In genomic region chr12:51868821-51869489, GRCh38 we compare ENCODE assay signal across 9 cellular contexts. TPM values are rescaled to one million over a fixed set of nuclear protein-coding genes. Genes with fewer than 3 reads are reported as not detected.
A peak's percentile ranks its signal among the peaks of the same experiment; 100 is the strongest.
DNase-seq lines count a peak whose midpoint lies in the region; ATAC-seq and TF ChIP-seq lines count a peak whose summit lies in the region.
"Had no signal": no experiment of that assay in that cellular context is flagged by ENCODE, and none has a peak within 500 bp of the region (broad histone marks: within the 10 kb centered on the region; RNA-seq: fewer than 3 reads in every experiment).

No MANE protein-coding gene starts in this region.

- no peaks in the 10 kb centered on the region for H3F3A ChIP-seq in SK-N-SH (replicated peaks; ENCODE audit: insufficient read depth)

- H3K4me1 ChIP-seq in SK-N-SH (ENCODE audit: control insufficient read depth in 1 of 2, insufficient read depth in 2 of 2, low read depth in 1 of 2, low read length in 1 of 2): peaks cover 0 to 57% of the 10 kb centered on the region in 2 experiments; a peak in 1 of 4 replicates
- peaks cover 0 to 26% of the 10 kb centered on the region in 2 donors for H3K4me1 ChIP-seq in right atrium auricular region

- no peaks in the 10 kb centered on the region for H3K9me3 Mint-ChIP-seq in activated T-helper 1 cell treated with anti-CD3 and anti-CD28 coated beads, Interleukin-12 subunit alpha, Interleukin-12 subunit beta, Interleukin-2, Interleukin-4 antibody, amounts not matched to agents 30 ng/mL and 10 ng/mL and 1 ng/mL, durations not matched to agents 14 hours and 24 hours and 36 hours

- WGBS in SK-N-SH (ENCODE audit: low lambda C conversion rate): 52% methylated on average over 29 of the region's 67 CpGs

- intact Hi-C loops in sciatic nerve (cut with DNase I): no loop called here
- intact Hi-C loops in activated T-helper 1 cell treated with anti-CD3 and anti-CD28 coated beads, Interleukin-12 subunit alpha, Interleukin-12 subunit beta, Interleukin-2, Interleukin-4 antibody, amounts not matched to agents 30 ng/mL and 10 ng/mL and 1 ng/mL, durations not matched to agents 14 hours and 24 hours and 36 hours (cut with micrococcal nuclease): no loop called here

- H3K4me2 ChIP-seq in SK-N-SH: peak overlapping the region; percentile 69; the same call in 1 of the 2 replicates

- no peaks in the 10 kb centered on the region; the same call in 1 of the 2 replicates for H3K27me3 ChIP-seq in SK-N-SH (ENCODE audit: insufficient read depth)
- peaks cover 6% of the 10 kb centered on the region in 2 donors for H3K27me3 ChIP-seq in right atrium auricular region

- ATAC-seq in sciatic nerve: peak; percentile 61

- H3K27ac ChIP-seq in SK-N-SH (ENCODE audit: low read depth in 2 of 2, low read length in 1 of 2): peak overlapping the region in 1 of 2 experiments; percentile 28; a peak in 1 of 4 replicates
- H3K27ac ChIP-seq in right atrium auricular region: no peak overlapping the region

- TF ChIP-seq EP300 in SK-N-SH (IDR thresholded peaks at IDR 0.05; ENCODE audit: borderline replicate concordance in 1 of 2, low read depth in 1 of 2, low read length in 1 of 2): peak in 1 of 2 experiments; percentile 49; a peak in 1 of 4 replicates

- POLR2A ChIA-PET in SK-N-SH (lab: Yijun Ruan, JAX): interaction anchor here (1.4 kb wide), 1 partner anchor 43 kb away, joined by 4 read pairs; no protein-coding TSS in a partner anchor

- H4K20me1 ChIP-seq in SK-N-SH (ENCODE audit: insufficient read depth): no peaks in the 10 kb centered on the region

- CTCF ChIA-PET in SK-N-SH (lab: Yijun Ruan, JAX): interaction anchor here (1.0 to 18.2 kb wide), 6 partner anchors 20 to 450 kb away, joined by 3 to 194 read pairs (median 4); a partner anchor contains a TSS

- peak overlapping the region; percentile 76 for H2AFZ ChIP-seq in SK-N-SH (ENCODE audit: low read depth)

- H3K9ac ChIP-seq in SK-N-SH: no peak overlapping the region

- no peak overlapping the region for H3K27ac Mint-ChIP-seq in activated T-helper 1 cell treated with anti-CD3 and anti-CD28 coated beads, Interleukin-12 subunit alpha, Interleukin-12 subunit beta, Interleukin-2, Interleukin-4 antibody, amounts not matched to agents 30 ng/mL and 10 ng/mL and 1 ng/mL, durations not matched to agents 14 hours and 24 hours and 36 hours

- H3K9me3 ChIP-seq in SK-N-SH: no peaks in the 10 kb centered on the region
- no peaks in the 10 kb centered on the region for H3K9me3 ChIP-seq in right atrium auricular region

- no peaks in the 10 kb centered on the region for H3K79me2 ChIP-seq in SK-N-SH (ENCODE audit: insufficient read depth)

- no peaks in the 10 kb centered on the region for H3K36me3 Mint-ChIP-seq in activated T-helper 1 cell treated with anti-CD3 and anti-CD28 coated beads, Interleukin-12 subunit alpha, Interleukin-12 subunit beta, Interleukin-2, Interleukin-4 antibody, amounts not matched to agents 30 ng/mL and 10 ng/mL and 1 ng/mL, durations not matched to agents 14 hours and 24 hours and 36 hours (ENCODE audit: low read depth)

- peak overlapping the region; percentile 16 to 40; a peak in 3 of 4 replicates for H3K4me3 ChIP-seq in SK-N-SH (ENCODE audit: low read depth in 2 of 2, low read length in 1 of 2)
- peak overlapping the region; percentile 40 to 51 for H3K4me3 ChIP-seq in right atrium auricular region

- H3K36me3 ChIP-seq in SK-N-SH (replicated peaks in 1 of 2; ENCODE audit: control insufficient read depth in 1 of 2, insufficient read depth in 2 of 2, low read length in 1 of 2) (no peaks in the 10 kb centered on the region), right atrium auricular region (no peaks in the 10 kb centered on the region)

- peaks cover 67% of the 10 kb centered on the region for H3K27me3 Mint-ChIP-seq in activated T-helper 1 cell treated with anti-CD3 and anti-CD28 coated beads, Interleukin-12 subunit alpha, Interleukin-12 subunit beta, Interleukin-2, Interleukin-4 antibody, amounts not matched to agents 30 ng/mL and 10 ng/mL and 1 ng/mL, durations not matched to agents 14 hours and 24 hours and 36 hours (ENCODE audit: insufficient read depth)

- TF ChIP-seq CTCF in SK-N-SH (IDR thresholded peaks at IDR 0.05) (no peak), right atrium auricular region (IDR thresholded peaks at IDR 0.05) (no peak)

- H3K4me3 Mint-ChIP-seq in activated T-helper 1 cell treated with anti-CD3 and anti-CD28 coated beads, Interleukin-12 subunit alpha, Interleukin-12 subunit beta, Interleukin-2, Interleukin-4 antibody, amounts not matched to agents 30 ng/mL and 10 ng/mL and 1 ng/mL, durations not matched to agents 14 hours and 24 hours and 36 hours: no peak overlapping the region

- TF ChIP-seq RAD21 in SK-N-SH (IDR thresholded peaks at IDR 0.05; ENCODE audit: low read length): no peak

- H3K9me2 ChIP-seq in SK-N-SH: no peaks in the 10 kb centered on the region

- H3K4me1 Mint-ChIP-seq in activated T-helper 1 cell treated with anti-CD3 and anti-CD28 coated beads, Interleukin-12 subunit alpha, Interleukin-12 subunit beta, Interleukin-2, Interleukin-4 antibody, amounts not matched to agents 30 ng/mL and 10 ng/mL and 1 ng/mL, durations not matched to agents 14 hours and 24 hours and 36 hours (ENCODE audit: low read depth): peaks cover 7% of the 10 kb centered on the region

- DNase-seq in ELF-1 (ENCODE audit: low read depth, low spot score) (peak; percentile 72), SK-N-SH (peak; percentile 91), right atrium auricular region (ENCODE audit: low spot score) (no peak), sciatic nerve (ENCODE audit: low spot score) (peak; percentile 68), HUDEP-2 (lab: John Stamatoyannopoulos, UW; ENCODE audit: unreplicated experiment in 76 of 76) (no peak), Ammon's horn (ENCODE audit: low spot score) (no peak)
- no peak for DNase-seq in activated T-helper 1 cell treated with anti-CD3 and anti-CD28 coated beads, Interleukin-12 subunit alpha, Interleukin-12 subunit beta, Interleukin-2, Interleukin-4 antibody, amounts not matched to agents 30 ng/mL and 10 ng/mL and 1 ng/mL, durations not matched to agents 14 hours and 24 hours and 36 hours (ENCODE audit: low spot score)
- DNase-seq in stimulated activated naive CD4-positive, alpha-beta T cell treated with Interleukin-2 at 50 U/mL for 16 hours (lab: John Stamatoyannopoulos, UW): no peak

TF ChIP-seq in SK-N-SH, 30 proteins besides CTCF, POLR2A, EP300 and RAD21 (continues in another document):
- TF ChIP-seq FOSL2 (IDR thresholded peaks at IDR 0.05; ENCODE audit: borderline replicate concordance, low read depth): no peak
- TF ChIP-seq TAF1 (IDR thresholded peaks at IDR 0.05; ENCODE audit: borderline replicate concordance, low read depth, low read length): no peak
- no peak for TF ChIP-seq EZH2phosphoT487 (IDR thresholded peaks at IDR 0.05; ENCODE audit: borderline replicate concordance, low read depth)
- TF ChIP-seq REST (IDR thresholded peaks at IDR 0.05; ENCODE audit: low read depth, low read length): no peak
- TF ChIP-seq MXI1 (IDR thresholded peaks at IDR 0.05; ENCODE audit: low read depth, low read length): peak; percentile 57; the same call in 1 of the 2 replicates

RNA-seq across cellular contexts. Expression of gene ANKRD33, which starts 18.9 kb away (rescaled TPM):
- not detected in 2 replicates for polyA plus RNA-seq in SK-N-SH (2012; rRNA removed)
- polyA plus RNA-seq in SK-N-SH (2012; cell fraction: cytosol; rRNA removed): not detected in 2 replicates
- 0.11 and 0.13 TPM in 2 replicates for polyA plus RNA-seq in SK-N-SH (2012; cell fraction: nucleus; rRNA removed)
- not detected for total RNA-seq in right atrium auricular region
- total RNA-seq in sciatic nerve: 0.76 TPM
- total RNA-seq in activated T-helper 1 cell treated with anti-CD3 and anti-CD28 coated beads, Interleukin-12 subunit alpha, Interleukin-12 subunit beta, Interleukin-2, Interleukin-4 antibody, amounts not matched to agents 30 ng/mL and 10 ng/mL and 1 ng/mL, durations not matched to agents 14 hours and 24 hours and 36 hours: not detected in 2 replicates
- total RNA-seq: bronchial epithelial cell had no signal

RNA-seq across cellular contexts. Expression of gene FIGNL2, which starts 20.4 kb away (rescaled TPM):
- 0.05 and 0.08 TPM in 2 replicates for polyA plus RNA-seq in SK-N-SH (2012; rRNA removed)
- 0.03 and 0.05 TPM in 2 replicates for polyA plus RNA-seq in SK-N-SH (2012; cell fraction: cytosol; rRNA removed)
- 0.46 and 0.58 TPM in 2 replicates for polyA plus RNA-seq in SK-N-SH (2012; cell fraction: nucleus; rRNA removed)
- total RNA-seq in right atrium auricular region: under 1 TPM; 0.19 to 0.24 TPM
- total RNA-seq in sciatic nerve: 4.0 TPM
- 0.15 and 0.18 TPM in 2 replicates for total RNA-seq in activated T-helper 1 cell treated with anti-CD3 and anti-CD28 coated beads, Interleukin-12 subunit alpha, Interleukin-12 subunit beta, Interleukin-2, Interleukin-4 antibody, amounts not matched to agents 30 ng/mL and 10 ng/mL and 1 ng/mL, durations not matched to agents 14 hours and 24 hours and 36 hours
- total RNA-seq: bronchial epithelial cell had no signal

RNA-seq across cellular contexts. Expression of gene ACVRL1, which starts 38.3 kb away (rescaled TPM):
- polyA plus RNA-seq in SK-N-SH (2012; rRNA removed): 0.07 and 0.08 TPM in 2 replicates
- 0.05 and 0.07 TPM in 2 replicates for polyA plus RNA-seq in SK-N-SH (2012; cell fraction: cytosol; rRNA removed)
- 0.11 and 0.54 TPM in 2 replicates for polyA plus RNA-seq in SK-N-SH (2012; cell fraction: nucleus; rRNA removed)
- total RNA-seq in right atrium auricular region: 10 to 100 TPM; 48.1 to 57.5 TPM
- 57.6 TPM for total RNA-seq in sciatic nerve
- total RNA-seq in activated T-helper 1 cell treated with anti-CD3 and anti-CD28 coated beads, Interleukin-12 subunit alpha, Interleukin-12 subunit beta, Interleukin-2, Interleukin-4 antibody, amounts not matched to agents 30 ng/mL and 10 ng/mL and 1 ng/mL, durations not matched to agents 14 hours and 24 hours and 36 hours: not detected in 2 replicates

Comparison
In these comparisons a context has a peak if more than half of its experiments do, and no peak if none do; other contexts are left out.
1. DNase-seq: peak in ELF-1 (single experiment), SK-N-SH (single experiment) and sciatic nerve (single experiment); none in right atrium auricular region (single experiment), HUDEP-2 (0 of 76), activated T-helper 1 cell treated with anti-CD3 and anti-CD28 coated beads, Interleukin-12 subunit alpha, Interleukin-12 subunit beta, Interleukin-2, Interleukin-4 antibody, amounts not matched to agents 30 ng/mL and 10 ng/mL and 1 ng/mL, durations not matched to agents 14 hours and 24 hours and 36 hours (single experiment), Ammon's horn (single experiment) and stimulated activated naive CD4-positive, alpha-beta T cell treated with Interleukin-2 at 50 U/mL for 16 hours (single experiment).
2. RNA of gene ACVRL1, which starts 38.3 kb away (total RNA-seq): 57.6 TPM in sciatic nerve (single experiment) and 48.1 to 57.5 TPM in right atrium auricular region; not detected in activated T-helper 1 cell treated with anti-CD3 and anti-CD28 coated beads, Interleukin-12 subunit alpha, Interleukin-12 subunit beta, Interleukin-2, Interleukin-4 antibody, amounts not matched to agents 30 ng/mL and 10 ng/mL and 1 ng/mL, durations not matched to agents 14 hours and 24 hours and 36 hours; every median in the first group is over 10 times any median in the second.